8 cellular contexts compared by ENCODE assay signal in the genomic region with DNA sequence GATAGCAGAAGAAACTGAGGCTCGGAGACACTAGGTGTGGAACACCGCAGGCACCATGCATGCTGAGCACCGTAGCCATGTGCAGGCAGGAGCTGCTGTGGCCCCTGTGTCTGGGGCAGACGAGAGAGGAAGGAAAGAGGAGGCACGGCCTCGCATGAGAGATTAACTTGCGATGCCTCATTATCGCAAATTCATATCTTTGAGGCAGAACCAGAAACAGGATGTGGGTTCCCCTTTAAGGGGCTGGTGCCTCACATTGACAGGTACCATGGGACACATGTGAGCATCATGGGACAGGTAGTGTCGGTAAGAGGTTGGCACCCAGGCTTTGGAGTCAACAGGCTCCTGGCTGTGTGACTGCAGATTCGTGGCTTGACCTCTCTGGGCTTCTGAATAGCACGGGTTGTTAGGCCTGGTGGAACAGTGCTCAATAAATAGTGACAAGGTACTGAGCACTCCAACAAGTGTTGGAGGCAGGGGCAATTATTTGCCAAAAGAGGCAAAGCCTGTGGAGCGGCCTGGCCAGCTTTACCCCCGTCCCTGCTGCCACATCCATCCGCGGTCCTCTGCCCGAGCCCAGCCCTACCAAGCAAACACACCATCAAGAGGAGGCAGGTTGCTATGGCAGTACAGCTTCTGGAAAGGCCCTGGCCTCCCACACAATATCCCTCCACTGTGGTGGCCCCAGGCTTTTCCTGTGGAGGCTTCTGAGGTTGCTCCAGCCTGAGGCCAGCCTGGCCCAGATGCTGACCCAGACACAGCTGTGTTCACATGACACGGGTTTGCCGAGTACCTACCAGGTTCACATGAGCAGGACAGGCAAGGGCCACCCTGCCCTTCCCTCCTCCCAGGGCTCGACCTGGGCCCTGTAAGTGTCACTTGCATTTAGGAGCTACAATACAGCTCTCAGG.
DNase-seq lines count a peak whose midpoint lies in the region; ATAC-seq and TF ChIP-seq lines count a peak whose summit lies in the region.

No MANE protein-coding gene starts in this region.

- H3K9ac ChIP-seq in OCI-LY1 (ENCODE audit: low read length), result peak overlapping the region; percentile 26; the same call in 1 of the 2 replicates

- H3K4me1 ChIP-seq in OCI-LY1 (ENCODE audit: insufficient read depth, low read length, severe bottlenecking) (peaks cover 73% of the 10 kb centered on the region), muscle layer of duodenum (ENCODE audit: control insufficient read depth in 1 of 2, insufficient read depth in 2 of 2, low read length in 2 of 2) (no peaks in the 10 kb centered on the region)

- TF ChIP-seq CTCF in OCI-LY1 (IDR thresholded peaks at IDR 0.05; ENCODE audit: low read length), result no peak

- H3K9me2 ChIP-seq in OCI-LY1 (ENCODE audit: low read depth, low read length), result no peaks in the 10 kb centered on the region

- peak; percentile 66 to 67 for DNase-seq in activated T-helper 1 cell treated with anti-CD3 and anti-CD28 coated beads, Interleukin-2, amount 50 U/mL, for 16 hours (ENCODE audit: low read depth in 1 of 2, low spot score in 1 of 2)
- DNase-seq in pons (ENCODE audit: low spot score), result no peak
- DNase-seq in NCI-H128 (lab: John Stamatoyannopoulos, UW; ENCODE audit: unreplicated experiment), result no peak
- DNase-seq in AG08396 (ENCODE audit: low spot score), result no peak

- no peaks in the 10 kb centered on the region for H3K79me2 ChIP-seq in OCI-LY1 (ENCODE audit: insufficient read depth, low read length)

- H3K36me3 ChIP-seq in OCI-LY1 (ENCODE audit: insufficient read depth, low read length) (no peaks in the 10 kb centered on the region), muscle layer of duodenum (ENCODE audit: control insufficient read depth in 1 of 2, insufficient read depth in 2 of 2, low read length in 2 of 2) (no peaks in the 10 kb centered on the region)

- H3K27ac ChIP-seq in OCI-LY1 (ENCODE audit: low read depth, low read length, poor library complexity, severe bottlenecking), result peak overlapping the region; percentile 88
- H3K27ac ChIP-seq in muscle layer of duodenum (ENCODE audit: low read length), result peak overlapping the region; percentile 51

- peak overlapping the region; percentile 0 for H3K4me3 ChIP-seq in OCI-LY1 (ENCODE audit: low read depth, low read length, poor library complexity, severe bottlenecking)
- no peak overlapping the region for H3K4me3 ChIP-seq in muscle layer of duodenum (ENCODE audit: low read depth in 1 of 2, low read length in 2 of 2)

- no peaks in the 10 kb centered on the region for H3F3A ChIP-seq in OCI-LY1 (ENCODE audit: insufficient read depth, low read length)

- no peaks in the 10 kb centered on the region for H4K20me1 ChIP-seq in OCI-LY1 (ENCODE audit: insufficient read depth, low read length)

- H3K9me3 ChIP-seq in OCI-LY1 (ENCODE audit: low read length) (no peaks in the 10 kb centered on the region), muscle layer of duodenum (ENCODE audit: control insufficient read depth in 1 of 2, low read length in 2 of 2) (no peaks in the 10 kb centered on the region)

- peak; percentile 34 for TF ChIP-seq POLR2A in GM19193 (IDR thresholded peaks at IDR 0.05; ENCODE audit: extremely low read depth, insufficient read depth, insufficient read length)

- peak overlapping the region; percentile 9; the same call in 1 of the 2 replicates for H2AFZ ChIP-seq in OCI-LY1 (ENCODE audit: low read length)

- no peak for ATAC-seq in HG03520 (IDR thresholded peaks at IDR 0.05; ENCODE audit: unreplicated experiment)

- H3K27me3 ChIP-seq in OCI-LY1 (ENCODE audit: insufficient read depth, low read length) (no peaks in the 10 kb centered on the region), muscle layer of duodenum (ENCODE audit: low read depth, low read length) (no peaks in the 10 kb centered on the region)

- H3K4me2 ChIP-seq in OCI-LY1 (ENCODE audit: low read length), result peak overlapping the region; percentile 46

Comparison
In these comparisons a context has a peak if more than half of its experiments do, and no peak if none do; other contexts are left out.
1. DNase-seq: peak in activated T-helper 1 cell treated with anti-CD3 and anti-CD28 coated beads, Interleukin-2, amount 50 U/mL, for 16 hours (2 of 2); none in pons (single experiment), NCI-H128 (single experiment) and AG08396 (single experiment).